ENCODE assay signal across 9 cellular contexts in the genomic region with DNA sequence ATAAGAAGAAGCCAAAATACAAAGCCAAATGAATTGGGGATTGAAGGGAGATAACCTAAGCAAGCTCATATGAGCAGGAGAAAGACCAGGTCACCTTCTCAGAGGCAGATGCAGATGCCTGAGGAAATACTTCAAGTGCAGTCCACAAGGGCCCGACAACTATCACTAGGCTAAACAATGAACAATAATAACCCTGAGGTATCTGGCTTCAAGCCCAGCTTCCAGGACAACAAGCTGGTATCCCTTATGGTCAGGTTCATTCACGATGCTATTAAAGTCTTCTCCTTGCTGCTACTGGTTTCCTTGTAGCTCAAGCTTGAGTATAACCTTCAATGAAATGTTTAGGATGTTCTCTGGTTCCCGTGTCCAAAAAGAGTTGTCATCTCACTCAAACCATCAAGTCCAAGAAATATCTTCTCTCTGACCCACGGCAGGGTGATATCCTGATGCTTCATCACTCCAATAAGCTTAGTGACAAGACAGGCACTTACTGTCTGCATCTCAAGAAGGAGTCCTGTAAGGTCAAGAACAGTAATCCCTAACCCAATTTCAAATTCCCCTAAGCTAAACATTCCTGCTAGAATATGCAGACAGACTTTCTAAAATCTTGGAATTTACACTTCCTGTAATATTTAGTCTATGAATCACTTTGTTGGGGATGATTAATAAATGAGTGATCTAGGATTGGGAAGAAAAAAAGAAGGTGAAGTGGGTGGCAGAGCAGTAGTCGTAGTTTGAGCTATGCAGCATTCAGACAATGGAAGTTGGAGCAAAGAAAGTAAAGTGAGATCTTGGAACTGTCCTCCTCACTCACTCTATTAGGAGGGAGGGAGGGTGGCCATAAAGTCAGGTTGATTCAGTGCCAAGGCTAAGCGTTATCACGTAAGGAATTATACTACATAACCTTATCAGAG. TPM values are rescaled to one million over a fixed set of nuclear protein-coding genes. Genes with fewer than 3 reads are reported as not detected.
DNase-seq lines count a peak whose midpoint lies in the region; ATAC-seq, FAIRE-seq and TF ChIP-seq lines count a peak whose summit lies in the region.
"Had no signal": no experiment of that assay in that cellular context is flagged by ENCODE, and none has a peak within 500 bp of the region (broad histone marks: within the 10 kb centered on the region; RNA-seq: fewer than 3 reads in every experiment).

No MANE protein-coding gene starts in this region.

- H3K4me2 ChIP-seq in GM23248 (ENCODE audit: unreplicated experiment), result peak overlapping the region; percentile 64

- H3K9me3 Mint-ChIP-seq in activated CD4-positive, alpha-beta memory T cell treated with anti-CD3 and anti-CD28 coated beads, Interleukin-2, amount 10 ng/mL, durations not matched to agents 7 days and 5 days, result no peaks in the 10 kb centered on the region

- H3K4me3 Mint-ChIP-seq in activated CD4-positive, alpha-beta memory T cell treated with anti-CD3 and anti-CD28 coated beads, Interleukin-2, amount 10 ng/mL, durations not matched to agents 7 days and 5 days, result no peak overlapping the region

- peak; percentile 82 for DNase-seq in GM23248
- peak; percentile 14 for DNase-seq in NCI-H345 treated with DMSO at 0.1 percent for 48 hours (lab: John Stamatoyannopoulos, UW; ENCODE audit: unreplicated experiment)
- peak; percentile 68 for DNase-seq in colonic mucosa
- no peak for DNase-seq in pancreas
- no peak for DNase-seq in activated CD4-positive, alpha-beta memory T cell treated with anti-CD3 and anti-CD28 coated beads, Interleukin-2, amount 10 ng/mL, durations not matched to agents 7 days and 5 days

- peak overlapping the region; percentile 56 for H3K9ac ChIP-seq in GM23248
- no peak overlapping the region for H3K9ac ChIP-seq in colonic mucosa (ENCODE audit: low read depth in 2 of 2, low read length in 2 of 2)

- no peaks in the 10 kb centered on the region for H3K9me3 ChIP-seq in GM23248 (ENCODE audit: low read depth)
- H3K9me3 ChIP-seq in colonic mucosa, result no peaks in the 10 kb centered on the region
- no peaks in the 10 kb centered on the region for H3K9me3 ChIP-seq in pancreas
- H3K9me3 ChIP-seq: suprapubic skin had no signal

- ATAC-seq in pancreas, result peak in 3 of 4 donors; percentile 61 to 72 (median 63)
- no peak for ATAC-seq in GM19397 (IDR thresholded peaks at IDR 0.05; ENCODE audit: unreplicated experiment)
- no peak for ATAC-seq in GM18498 (IDR thresholded peaks at IDR 0.05; ENCODE audit: unreplicated experiment)

- WGBS in GM23248 (ENCODE audit: low coverage in 1 of 2, low lambda C conversion rate in 2 of 2, missing lambda C conversion rate in 2 of 2), 2 experiments, result 23% methylated on average over 7 of the region's 7 CpGs
- 46 to 54% methylated on average over 7 of the region's 7 CpGs for WGBS in pancreas, 2 donors

- no peaks in the 10 kb centered on the region for H3K36me3 ChIP-seq in GM23248 (ENCODE audit: low read depth)
- H3K36me3 ChIP-seq in colonic mucosa, result no peaks in the 10 kb centered on the region
- H3K36me3 ChIP-seq in pancreas, result no peaks in the 10 kb centered on the region
- H3K36me3 ChIP-seq: suprapubic skin had no signal

- CTCF ChIA-PET in activated CD4-positive, alpha-beta memory T cell treated with anti-CD3 and anti-CD28 coated beads, Interleukin-2, amount 10 ng/mL, durations not matched to agents 7 days and 5 days (lab: Charles Lee), result no interaction called here

- POLR2A ChIA-PET in activated CD4-positive, alpha-beta memory T cell treated with anti-CD3 and anti-CD28 coated beads, Interleukin-2, amount 10 ng/mL, durations not matched to agents 7 days and 5 days (lab: Charles Lee), result interaction anchor here (0.5 kb wide), 1 partner anchor 134 kb away, joined by 3 read pairs; no protein-coding TSS in a partner anchor

- H3K27me3 Mint-ChIP-seq in activated CD4-positive, alpha-beta memory T cell treated with anti-CD3 and anti-CD28 coated beads, Interleukin-2, amount 10 ng/mL, durations not matched to agents 7 days and 5 days, result peaks cover 7% of the 10 kb centered on the region

- H4K20me1 ChIP-seq in GM23248 (ENCODE audit: insufficient read depth), result no peaks in the 10 kb centered on the region

- H3K79me2 ChIP-seq in GM23248 (ENCODE audit: insufficient read depth), result no peaks in the 10 kb centered on the region

- in situ Hi-C loops in GM23248 (cut with MboI), result no loop called here

- H2AFZ ChIP-seq in GM23248, result peak overlapping the region; percentile 16; the same call in 1 of the 2 replicates

- peaks cover 44% of the 10 kb centered on the region for H3F3A ChIP-seq in GM23248 (ENCODE audit: insufficient read depth)

- H3K27ac Mint-ChIP-seq in activated CD4-positive, alpha-beta memory T cell treated with anti-CD3 and anti-CD28 coated beads, Interleukin-2, amount 10 ng/mL, durations not matched to agents 7 days and 5 days, result no peak overlapping the region

- no peaks in the 10 kb centered on the region for H3K9me2 ChIP-seq in GM23248 (ENCODE audit: insufficient read depth)

- H3K27ac ChIP-seq in GM23248, result peak overlapping the region; percentile 84
- H3K27ac ChIP-seq in colonic mucosa, result no peak overlapping the region
- H3K27ac ChIP-seq in pancreas, result no peak overlapping the region
- H3K27ac ChIP-seq: skin epidermis, suprapubic skin had no signal

- TF ChIP-seq CTCF in colonic mucosa (IDR thresholded peaks at IDR 0.05), result no peak
- no peak for TF ChIP-seq CTCF in pancreas (IDR thresholded peaks at IDR 0.05)

- no peaks in the 10 kb centered on the region for H3K36me3 Mint-ChIP-seq in activated CD4-positive, alpha-beta memory T cell treated with anti-CD3 and anti-CD28 coated beads, Interleukin-2, amount 10 ng/mL, durations not matched to agents 7 days and 5 days (ENCODE audit: low read depth)

- H3K27me3 ChIP-seq in GM23248 (replicated peaks; ENCODE audit: insufficient read depth) (no peaks in the 10 kb centered on the region), colonic mucosa (no peaks in the 10 kb centered on the region), pancreas (no peaks in the 10 kb centered on the region)
- H3K27me3 ChIP-seq: suprapubic skin had no signal

- peak overlapping the region; percentile 25 for H3K4me3 ChIP-seq in GM23248
- no peak overlapping the region for H3K4me3 ChIP-seq in colonic mucosa
- H3K4me3 ChIP-seq in pancreas, result no peak overlapping the region
- H3K4me3 ChIP-seq: skin epidermis, suprapubic skin had no signal

- H3K4me1 Mint-ChIP-seq in activated CD4-positive, alpha-beta memory T cell treated with anti-CD3 and anti-CD28 coated beads, Interleukin-2, amount 10 ng/mL, durations not matched to agents 7 days and 5 days, result no peaks in the 10 kb centered on the region

- intact Hi-C loops in colonic mucosa (cut with DNase I), result no loop called here
- intact Hi-C loops in pancreas (cut with DNase I), result no loop called here

- FAIRE-seq in pancreas (lab: Jason Lieb, UNC), result no peak

- peaks cover 44% of the 10 kb centered on the region for H3K4me1 ChIP-seq in GM23248 (ENCODE audit: insufficient read depth)
- H3K4me1 ChIP-seq in colonic mucosa, result peaks cover 4% of the 10 kb centered on the region
- peaks cover 0 to 15% (median 5%) of the 10 kb centered on the region in 3 donors for H3K4me1 ChIP-seq in pancreas

RNA-seq across cellular contexts. Expression of a gene that starts 33.1 kb away (rescaled TPM):
- 101 and 115 TPM in 2 replicates for total RNA-seq in GM23248 (2014; rRNA removed; shearing (Covaris generic))
- polyA plus RNA-seq in GM23248 (2016; fragmentation: Nextera tagmentation; extraction: Ambion mirVana), result 126 and 130 TPM in 2 replicates
- 1 to 10 TPM; 2.2 to 2.8 TPM for total RNA-seq in colonic mucosa
- 1 to 10 TPM; 1.3 to 4.2 (median 3.2) TPM for total RNA-seq in pancreas
- polyA plus RNA-seq in pancreas, result 10 to 100 TPM in 1 of 2 donors, 1 to 10 TPM in 1; 3.2 to 15.4 TPM
- total RNA-seq in activated CD4-positive, alpha-beta memory T cell treated with anti-CD3 and anti-CD28 coated beads, Interleukin-2, amount 10 ng/mL, durations not matched to agents 7 days and 5 days, result 1 to 10 TPM in 1 of 2 experiments, under 1 TPM in 1; 0.68 to 1.5 TPM

Comparison
In these comparisons a context has a peak if more than half of its experiments do, and no peak if none do; other contexts are left out.
1. DNase-seq: peak in GM23248 (single experiment), NCI-H345 treated with DMSO at 0.1 percent for 48 hours (single experiment) and colonic mucosa (single experiment); none in pancreas (0 of 6) and activated CD4-positive, alpha-beta memory T cell treated with anti-CD3 and anti-CD28 coated beads, Interleukin-2, amount 10 ng/mL, durations not matched to agents 7 days and 5 days (single experiment).
2. ATAC-seq: peak in pancreas (3 of 4); none in GM19397 (single experiment) and GM18498 (single experiment).
3. RNA of a gene that starts 33.1 kb away (total RNA-seq): 101 to 115 TPM in GM23248; 1.3 to 4.2 TPM in pancreas, 2.2 to 2.8 TPM in colonic mucosa and 0.68 to 1.5 TPM in activated CD4-positive, alpha-beta memory T cell treated with anti-CD3 and anti-CD28 coated beads, Interleukin-2, amount 10 ng/mL, durations not matched to agents 7 days and 5 days; every median in the first group is over 10 times any median in the second.